ENCODE assay signal across 1 cellular context in the genomic region with DNA sequence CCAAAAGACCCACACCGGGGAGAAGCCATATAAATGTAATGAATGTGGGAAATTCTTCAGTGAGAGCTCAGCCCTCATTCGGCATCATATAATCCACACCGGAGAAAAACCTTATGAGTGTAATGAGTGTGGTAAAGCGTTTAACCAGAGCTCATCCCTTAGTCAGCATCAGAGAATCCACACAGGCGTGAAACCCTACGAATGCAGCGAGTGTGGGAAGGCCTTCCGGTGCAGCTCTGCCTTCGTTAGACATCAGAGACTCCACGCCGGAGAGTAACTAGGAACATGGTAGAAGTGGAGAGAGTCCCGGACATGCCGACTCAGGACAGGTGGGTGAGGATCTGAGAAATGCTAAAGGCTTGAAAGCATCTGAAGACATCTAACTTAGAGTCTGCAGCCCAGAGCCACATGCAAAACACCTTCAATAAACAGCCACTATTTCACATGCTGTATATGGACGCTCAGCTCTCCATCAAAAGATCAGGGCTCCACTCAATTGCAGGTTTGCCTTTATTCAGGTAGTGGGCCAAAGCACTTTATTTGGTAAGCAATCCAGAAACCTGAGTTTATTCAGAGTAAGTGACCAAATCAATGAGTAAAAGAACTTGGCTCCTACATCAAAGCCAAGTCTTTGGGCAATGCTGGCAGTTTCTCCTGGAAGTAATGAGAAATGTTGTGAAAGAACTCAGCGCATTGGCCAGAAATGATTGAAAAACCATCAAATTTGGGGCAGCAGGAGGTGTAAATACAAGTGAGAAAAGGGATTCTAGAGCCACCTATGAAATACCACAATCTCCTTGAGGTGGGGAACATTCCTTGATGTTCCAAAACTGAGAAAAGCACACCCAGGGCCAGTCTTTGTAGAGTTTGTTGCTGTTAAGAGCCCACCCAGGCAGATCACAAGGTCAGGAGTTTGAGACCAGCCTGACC.
TF ChIP-seq lines count a peak whose summit lies in the region.

No MANE protein-coding gene starts in this region.

TF ChIP-seq in K562, 482 proteins besides CTCF, POLR2A, EP300 and RAD21:
- TF ChIP-seq MLX (CRISPR knock-in tag; conservative IDR thresholded peaks at IDR 0.05): no peak
- peak; percentile 81 for TF ChIP-seq ZNF75A (CRISPR knock-in tag; IDR thresholded peaks at IDR 0.05)
- TF ChIP-seq RBM39 (optimal IDR thresholded peaks at IDR 0.05; ENCODE audit: low read depth, low read length): peak; percentile 22
- peak; percentile 17 for TF ChIP-seq EWSR1 (IDR thresholded peaks at IDR 0.05; ENCODE audit: borderline replicate concordance, low read depth, partially characterized antibody)
- TF ChIP-seq, protein P1, sequence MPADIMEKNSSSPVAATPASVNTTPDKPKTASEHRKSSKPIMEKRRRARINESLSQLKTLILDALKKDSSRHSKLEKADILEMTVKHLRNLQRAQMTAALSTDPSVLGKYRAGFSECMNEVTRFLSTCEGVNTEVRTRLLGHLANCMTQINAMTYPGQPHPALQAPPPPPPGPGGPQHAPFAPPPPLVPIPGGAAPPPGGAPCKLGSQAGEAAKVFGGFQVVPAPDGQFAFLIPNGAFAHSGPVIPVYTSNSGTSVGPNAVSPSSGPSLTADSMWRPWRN (IDR thresholded peaks at IDR 0.05; ENCODE audit: low read depth): no peak
- 0 out of 2 replicates have a peak, but pooled peaks have one; percentile 0 for TF ChIP-seq ZKSCAN1 (IDR thresholded peaks at IDR 0.05; ENCODE audit: low read depth, low read length)
- no peak for TF ChIP-seq USF2 (CRISPR knock-in tag; IDR thresholded peaks at IDR 0.05)
- TF ChIP-seq RNF2 (IDR thresholded peaks at IDR 0.05): no peak
- TF ChIP-seq ZNF274 (IDR thresholded peaks at IDR 0.05; ENCODE audit: borderline replicate concordance, low read depth, low read length): peak; percentile 84; the same call in 1 of the 2 replicates
TF ChIP-seq in K562: peak in this region for 5.
